ENCODE assay signal across 8 cellular contexts in genomic region chr3:154120903-154121235, GRCh38. TPM values are rescaled to one million over a fixed set of nuclear protein-coding genes. Genes with fewer than 3 reads are reported as not detected.
DNase-seq lines count a peak whose midpoint lies in the region; ATAC-seq and TF ChIP-seq lines count a peak whose summit lies in the region.

No MANE protein-coding gene starts in this region.

- no peaks in the 10 kb centered on the region for H3K36me3 Mint-ChIP-seq in activated B cell treated with CpG ODN at 0.5 μM for 24 hours (ENCODE audit: low read depth)
- H3K36me3 Mint-ChIP-seq in stimulated activated naive B cell treated with anti-CD40 and anti-IgM and Interleukin-4, amounts not matched to agents 10 μg/mL and 1 μg/mL and 100 μg/mL, for 72 hours, result peaks cover 0 to 3% of the 10 kb centered on the region in 2 donors

- peaks cover 36% of the 10 kb centered on the region for H3K27me3 ChIP-seq in iPS-18a (ENCODE audit: control insufficient read depth, insufficient read depth, low read length)

- H3K4me3 ChIP-seq in iPS-18a (ENCODE audit: low read length), result peak overlapping the region; percentile 95

- H3K4me1 Mint-ChIP-seq in activated B cell treated with CpG ODN at 0.5 μM for 24 hours, result peaks cover 24% of the 10 kb centered on the region
- peaks cover 12 to 34% of the 10 kb centered on the region in 2 donors for H3K4me1 Mint-ChIP-seq in stimulated activated naive B cell treated with anti-CD40 and anti-IgM and Interleukin-4, amounts not matched to agents 10 μg/mL and 1 μg/mL and 100 μg/mL, for 72 hours

- CTCF ChIA-PET in activated B cell treated with CpG ODN at 0.5 μM for 24 hours (lab: Charles Lee), result no interaction called here

- H3K27ac Mint-ChIP-seq in activated B cell treated with CpG ODN at 0.5 μM for 24 hours, result no peak overlapping the region
- H3K27ac Mint-ChIP-seq in stimulated activated naive B cell treated with anti-CD40 and anti-IgM and Interleukin-4, amounts not matched to agents 10 μg/mL and 1 μg/mL and 100 μg/mL, for 72 hours, result peak overlapping the region; percentile 20

- peaks cover 42% of the 10 kb centered on the region for H3K27me3 Mint-ChIP-seq in activated B cell treated with CpG ODN at 0.5 μM for 24 hours
- peaks cover 60 to 71% of the 10 kb centered on the region in 2 donors for H3K27me3 Mint-ChIP-seq in stimulated activated naive B cell treated with anti-CD40 and anti-IgM and Interleukin-4, amounts not matched to agents 10 μg/mL and 1 μg/mL and 100 μg/mL, for 72 hours

- H3K4me1 ChIP-seq in ES-I3 (ENCODE audit: insufficient read depth, low read length) (0 out of 2 replicates have a peak, but pooled peaks cover 3% of the 10 kb centered on the region), iPS-18a (ENCODE audit: control insufficient read depth, low read depth, low read length) (peaks cover 8% of the 10 kb centered on the region)

- TF ChIP-seq CTCF in activated B cell treated with CpG ODN at 0.5 μM for 24 hours (IDR thresholded peaks at IDR 0.05), result no peak

- H3K4me3 Mint-ChIP-seq in activated B cell treated with CpG ODN at 0.5 μM for 24 hours, result peak overlapping the region; percentile 72
- H3K4me3 Mint-ChIP-seq in stimulated activated naive B cell treated with anti-CD40 and anti-IgM and Interleukin-4, amounts not matched to agents 10 μg/mL and 1 μg/mL and 100 μg/mL, for 72 hours, result peak overlapping the region; percentile 83 to 84

- intact Hi-C loops in activated B cell treated with CpG ODN at 0.5 μM for 24 hours (cut with micrococcal nuclease), result no loop called here

- H3K9me3 Mint-ChIP-seq in activated B cell treated with CpG ODN at 0.5 μM for 24 hours, result no peaks in the 10 kb centered on the region
- H3K9me3 Mint-ChIP-seq in stimulated activated naive B cell treated with anti-CD40 and anti-IgM and Interleukin-4, amounts not matched to agents 10 μg/mL and 1 μg/mL and 100 μg/mL, for 72 hours, result peaks cover 0 to 4% of the 10 kb centered on the region in 2 donors

- POLR2A ChIA-PET in activated B cell treated with CpG ODN at 0.5 μM for 24 hours (lab: Charles Lee), result no interaction called here

- H3K36me3 ChIP-seq in ES-I3 (ENCODE audit: insufficient read depth, low read length) (no peaks in the 10 kb centered on the region), iPS-18a (ENCODE audit: control insufficient read depth, low read depth, low read length) (no peaks in the 10 kb centered on the region)

- no peak overlapping the region for H3K27ac ChIP-seq in iPS-18a (ENCODE audit: low read length)

- ATAC-seq in HG02852 (IDR thresholded peaks at IDR 0.05; ENCODE audit: unreplicated experiment) (peak; percentile 37), activated B cell treated with CpG ODN at 0.5 μM for 24 hours (ENCODE audit: low read depth) (no peak), HG02759 (IDR thresholded peaks at IDR 0.05; ENCODE audit: unreplicated experiment) (no peak)
- peak; percentile 40 to 59 for ATAC-seq in stimulated activated naive B cell treated with anti-CD40 and anti-IgM and Interleukin-4, amounts not matched to agents 10 μg/mL and 1 μg/mL and 100 μg/mL, for 72 hours (replicated peaks)

- peak overlapping the region; percentile 88 for H3K9ac ChIP-seq in ES-I3 (ENCODE audit: low read depth, low read length)
- peak overlapping the region; percentile 38 for H3K9ac ChIP-seq in iPS-18a (ENCODE audit: low read length)

- DNase-seq in activated B cell treated with CpG ODN at 0.5 μM for 24 hours, result no peak
- DNase-seq in stimulated activated naive B cell treated with anti-CD40 and anti-IgM and Interleukin-4, amounts not matched to agents 10 μg/mL and 1 μg/mL and 100 μg/mL, for 72 hours, result no peak
- no peak for DNase-seq in NCI-H82 (lab: John Stamatoyannopoulos, UW)
- no peak for DNase-seq in stimulated activated naive CD4-positive, alpha-beta T cell (lab: John Stamatoyannopoulos, UW)

- H3K9me3 ChIP-seq in ES-I3 (ENCODE audit: control insufficient read depth, insufficient read depth, low read length), result no peaks in the 10 kb centered on the region
- no peaks in the 10 kb centered on the region for H3K9me3 ChIP-seq in iPS-18a (ENCODE audit: control insufficient read depth, low read depth, low read length)

RNA-seq across cellular contexts. Expression of gene ARHGEF26, which starts 0.3 kb away (rescaled TPM):
- total RNA-seq in activated B cell treated with CpG ODN at 0.5 μM for 24 hours, result 0.05 TPM in 1 of 2 replicates, not detected in the other

Comparison
In these comparisons a context has a peak if more than half of its experiments do, and no peak if none do; other contexts are left out.
1. ATAC-seq: peak in HG02852 (single experiment) and stimulated activated naive B cell treated with anti-CD40 and anti-IgM and Interleukin-4, amounts not matched to agents 10 μg/mL and 1 μg/mL and 100 μg/mL, for 72 hours (2 of 2); none in activated B cell treated with CpG ODN at 0.5 μM for 24 hours (single experiment) and HG02759 (single experiment).